In the genomic region with DNA sequence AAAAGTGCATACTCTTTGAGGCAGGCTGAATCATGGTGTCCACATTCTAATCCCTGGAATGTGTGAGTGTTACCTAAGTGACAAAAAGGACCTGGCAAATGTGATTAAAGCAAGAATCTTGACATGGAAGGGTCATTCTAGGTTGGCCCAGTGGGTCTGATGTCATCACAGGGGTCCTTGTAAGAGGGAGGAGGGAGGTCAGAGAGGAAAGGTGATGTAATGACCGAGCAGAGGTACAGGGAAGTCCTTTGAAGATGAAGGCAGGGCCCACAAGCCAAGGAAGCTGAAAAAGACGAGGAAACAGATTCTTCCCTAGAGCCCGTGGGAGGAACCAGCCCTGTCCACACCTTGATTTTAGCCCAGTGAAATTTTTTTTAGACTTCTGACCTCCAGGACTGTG, we compare ENCODE assay signal across 30 cellular contexts.
"Had no signal": no experiment of that assay in that cellular context is flagged by ENCODE, and none has a peak within 500 bp of the region (broad histone marks: within the 10 kb centered on the region; RNA-seq: fewer than 3 reads in every experiment).

No MANE protein-coding gene starts in this region.

- H3K27ac Mint-ChIP-seq: activated CD4-positive, alpha-beta memory T cell treated with anti-CD3 and anti-CD28 coated beads, Interleukin-2, amount 10 ng/mL, durations not matched to agents 7 days and 5 days; activated CD4-positive, alpha-beta T cell treated with anti-CD3 and anti-CD28 coated beads, Interleukin-2, amount 10 ng/mL, durations not matched to agents 7 days and 5 days; activated naive CD4-positive, alpha-beta T cell treated with anti-CD3 and anti-CD28 coated beads for 36 hours; activated naive CD4-positive, alpha-beta T cell treated with anti-CD3 and anti-CD28 coated beads, Interleukin-2, amount 50 U/mL, for 24 hours; activated naive CD8-positive, alpha-beta T cell treated with anti-CD3 and anti-CD28 coated beads for 36 hours; activated naive CD8-positive, alpha-beta T cell treated with anti-CD3 and anti-CD28 coated beads, Interleukin-2, amount 50 U/mL, for 24 hours; activated T-helper 1 cell treated with anti-CD3 and anti-CD28 coated beads, Interleukin-12 subunit alpha, Interleukin-12 subunit beta, Interleukin-2, Interleukin-4 antibody, amounts not matched to agents 30 ng/mL and 10 ng/mL and 1 ng/mL, durations not matched to agents 14 hours and 24 hours and 36 hours; activated T-helper 2 cell treated with anti-CD3 and anti-CD28 coated beads, Interferon-gamma antibody, Interleukin-2, Interleukin-4, amounts not matched to agents 10 μg/mL and 5 μg/mL and 100 μg/mL, durations not matched to agents 14 hours and 24 hours and 36 hours; dendritic cell treated with granulocyte-macrophage colony-stimulating factor and Interleukin-4, amounts not matched to agents 40 ng/mL and 50 ng/mL, for 4 days; endodermal cell had no signal

- H3K4me1 Mint-ChIP-seq: activated CD4-positive, alpha-beta memory T cell treated with anti-CD3 and anti-CD28 coated beads, Interleukin-2, amount 10 ng/mL, durations not matched to agents 7 days and 5 days; activated CD4-positive, alpha-beta T cell treated with anti-CD3 and anti-CD28 coated beads, Interleukin-2, amount 10 ng/mL, durations not matched to agents 7 days and 5 days; activated naive CD4-positive, alpha-beta T cell treated with anti-CD3 and anti-CD28 coated beads, Interleukin-2, amount 50 U/mL, for 24 hours; activated naive CD8-positive, alpha-beta T cell treated with anti-CD3 and anti-CD28 coated beads for 36 hours; activated naive CD8-positive, alpha-beta T cell treated with anti-CD3 and anti-CD28 coated beads, Interleukin-2, amount 50 U/mL, for 24 hours; central memory CD8-positive, alpha-beta T cell had no signal

- H3K4me3 ChIP-seq: adrenal gland, ascending aorta, breast epithelium, cardiac muscle cell, coronary artery, dorsolateral prefrontal cortex had no signal

- H3K36me3 ChIP-seq: adrenal gland, ascending aorta, breast epithelium, cardiac muscle cell had no signal

- H3K27me3 ChIP-seq: adrenal gland, ascending aorta, breast epithelium, cardiac muscle cell, dorsolateral prefrontal cortex had no signal

- H3K9me3 ChIP-seq: adrenal gland had no signal

- FAIRE-seq: frontal cortex had no signal

- H3K4me1 ChIP-seq: adrenal gland, ascending aorta, breast epithelium had no signal

- H3K4me3 Mint-ChIP-seq: activated CD4-positive, alpha-beta memory T cell treated with anti-CD3 and anti-CD28 coated beads, Interleukin-2, amount 10 ng/mL, durations not matched to agents 7 days and 5 days; activated CD4-positive, alpha-beta T cell treated with anti-CD3 and anti-CD28 coated beads, Interleukin-2, amount 10 ng/mL, durations not matched to agents 7 days and 5 days; activated naive CD4-positive, alpha-beta T cell treated with anti-CD3 and anti-CD28 coated beads for 36 hours; activated naive CD4-positive, alpha-beta T cell treated with anti-CD3 and anti-CD28 coated beads, Interleukin-2, amount 50 U/mL, for 24 hours; activated naive CD8-positive, alpha-beta T cell treated with anti-CD3 and anti-CD28 coated beads for 36 hours; activated naive CD8-positive, alpha-beta T cell treated with anti-CD3 and anti-CD28 coated beads, Interleukin-2, amount 50 U/mL, for 24 hours; activated T-helper 1 cell treated with anti-CD3 and anti-CD28 coated beads, Interleukin-12 subunit alpha, Interleukin-12 subunit beta, Interleukin-2, Interleukin-4 antibody, amounts not matched to agents 30 ng/mL and 10 ng/mL and 1 ng/mL, durations not matched to agents 14 hours and 24 hours and 36 hours; brain; central memory CD8-positive, alpha-beta T cell; dendritic cell treated with granulocyte-macrophage colony-stimulating factor and Interleukin-4, amounts not matched to agents 40 ng/mL and 50 ng/mL, for 4 days; endodermal cell had no signal

- H3K36me3 Mint-ChIP-seq: activated naive CD8-positive, alpha-beta T cell treated with anti-CD3 and anti-CD28 coated beads for 36 hours; brain had no signal

- H3K27ac ChIP-seq: adrenal gland, ascending aorta, breast epithelium, cardiac muscle cell, coronary artery, dorsolateral prefrontal cortex had no signal

- DNase-seq: activated CD4-positive, alpha-beta memory T cell treated with anti-CD3 and anti-CD28 coated beads, Interleukin-2, amount 10 ng/mL, durations not matched to agents 7 days and 5 days; activated CD4-positive, alpha-beta T cell treated with anti-CD3 and anti-CD28 coated beads for 1 hour; activated CD4-positive, alpha-beta T cell treated with anti-CD3 and anti-CD28 coated beads for 4 hours; activated CD4-positive, alpha-beta T cell treated with anti-CD3 and anti-CD28 coated beads, Interleukin-2, amount 10 ng/mL, durations not matched to agents 7 days and 5 days; activated CD4-positive, alpha-beta T cell treated with anti-CD3 and anti-CD28 coated beads, Interleukin-2, amount 50 U/mL, for 4 hours; activated CD4-positive, CD25-positive, alpha-beta regulatory T cell; activated effector memory CD4-positive, alpha-beta T cell treated with anti-CD3 and anti-CD28 coated beads, Interleukin-2, amount 50 U/mL, for 16 hours; activated naive CD4-positive, alpha-beta T cell treated with anti-CD3 and anti-CD28 coated beads for 36 hours; activated naive CD8-positive, alpha-beta T cell treated with anti-CD3 and anti-CD28 coated beads for 36 hours; activated naive CD8-positive, alpha-beta T cell treated with anti-CD3 and anti-CD28 coated beads, Interleukin-2, amount 50 U/mL, for 24 hours; activated T-cell treated with anti-CD3 and anti-CD28 coated beads, Interleukin-2, amount 50 U/mL, for 48 hours; adrenal gland; dorsolateral prefrontal cortex; effector memory CD4-positive, alpha-beta T cell; endodermal cell; foreskin fibroblast; head of caudate nucleus; T-helper 2 cell had no signal

- H3K27me3 Mint-ChIP-seq: activated naive CD4-positive, alpha-beta T cell treated with anti-CD3 and anti-CD28 coated beads, Interleukin-2, amount 50 U/mL, for 24 hours; activated naive CD8-positive, alpha-beta T cell treated with anti-CD3 and anti-CD28 coated beads for 36 hours; activated naive CD8-positive, alpha-beta T cell treated with anti-CD3 and anti-CD28 coated beads, Interleukin-2, amount 50 U/mL, for 24 hours; dendritic cell treated with granulocyte-macrophage colony-stimulating factor and Interleukin-4, amounts not matched to agents 40 ng/mL and 50 ng/mL, for 4 days had no signal

- ATAC-seq: activated naive CD8-positive, alpha-beta T cell treated with anti-CD3 and anti-CD28 coated beads, Interleukin-2, amount 50 U/mL, for 24 hours; esophagus mucosa had no signal
